Comparison of ENCODE assay signal across 21 cellular contexts in the genomic region with DNA sequence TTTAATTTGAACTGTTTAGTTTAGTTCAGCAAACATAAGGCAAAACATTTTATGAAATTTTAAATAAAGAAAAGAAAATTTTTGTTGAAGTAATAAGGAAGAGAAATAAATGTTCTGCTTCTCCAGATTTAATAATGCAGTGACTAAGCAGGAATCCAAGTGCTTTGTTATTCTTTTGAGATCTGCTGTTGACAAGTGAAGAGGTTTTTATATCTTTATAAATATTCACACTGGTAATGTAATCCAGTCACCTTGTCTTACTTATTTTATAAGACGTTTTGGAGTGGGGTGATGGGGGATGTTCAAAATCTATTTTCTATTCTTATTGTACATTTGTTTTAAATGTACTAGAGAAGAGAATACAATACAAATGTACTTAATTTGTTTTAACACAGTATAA.
"Had no signal": no experiment of that assay in that cellular context is flagged by ENCODE, and none has a peak within 500 bp of the region (broad histone marks: within the 10 kb centered on the region; RNA-seq: fewer than 3 reads in every experiment).

No MANE protein-coding gene starts in this region.

- H3K4me2 ChIP-seq: hepatocyte, smooth muscle cell had no signal

- DNase-seq: colonic mucosa; effector CD4-positive, alpha-beta T cell; endodermal cell; erythroblast; foreskin melanocyte; head of caudate nucleus; left colon; left ventricle myocardium superior; mesenchymal stem cell; midbrain; occipital lobe; right cardiac atrium; stimulated activated CD4-positive, alpha-beta T cell treated with anti-CD3 and anti-CD28 coated beads, Interleukin-2, amount 100 ng/mL, for 48 hours; stimulated activated naive CD8-positive, alpha-beta T cell treated with anti-CD3 and anti-CD28 coated beads, Interleukin-15, Interleukin-2, amounts not matched to agents 100 U/mL and 50 U/mL, for 24 hours; tibial artery; upper lobe of right lung had no signal

- H3K4me1 Mint-ChIP-seq: endodermal cell had no signal

- H3K4me3 ChIP-seq: colonic mucosa, hepatocyte, lung, smooth muscle cell, tibial artery, upper lobe of right lung had no signal

- H3K36me3 ChIP-seq: colonic mucosa, tibial artery, upper lobe of right lung had no signal

- H3K4me1 ChIP-seq: colonic mucosa, upper lobe of right lung had no signal

- H3K27ac ChIP-seq: colonic mucosa, hepatocyte, upper lobe of right lung had no signal

- H3K79me2 ChIP-seq: hepatocyte had no signal

- H3K27me3 ChIP-seq: colonic mucosa, hepatocyte, tibial artery, upper lobe of right lung had no signal

- H3K9me3 ChIP-seq: colonic mucosa, tibial artery, upper lobe of right lung had no signal

- H3K4me3 Mint-ChIP-seq: endodermal cell; natural killer cell treated with Interleukin-12 subunit alpha and Interleukin-12 subunit beta and Interleukin-15 and Interleukin-18, amount 100 ng/mL, for 72 hours had no signal

- H2AFZ ChIP-seq: hepatocyte had no signal

- H3K27ac Mint-ChIP-seq: endodermal cell; natural killer cell treated with Interleukin-12 subunit alpha and Interleukin-12 subunit beta and Interleukin-15 and Interleukin-18, amount 100 ng/mL, for 72 hours; progenitor cell of endocrine pancreas had no signal

- H3K27me3 Mint-ChIP-seq: natural killer cell treated with Interleukin-12 subunit alpha and Interleukin-12 subunit beta and Interleukin-15 and Interleukin-18, amount 100 ng/mL, for 72 hours; progenitor cell of endocrine pancreas had no signal
